20 cellular contexts compared by ENCODE assay signal in genomic region chr4:20297246-20297645, GRCh38. TPM values are rescaled to one million over a fixed set of nuclear protein-coding genes. Genes with fewer than 3 reads are reported as not detected.
DNase-seq lines count a peak whose midpoint lies in the region; ATAC-seq and TF ChIP-seq lines count a peak whose summit lies in the region.
"Had no signal": no experiment of that assay in that cellular context is flagged by ENCODE, and none has a peak within 500 bp of the region (broad histone marks: within the 10 kb centered on the region; RNA-seq: fewer than 3 reads in every experiment).

No MANE protein-coding gene starts in this region.

- no peak overlapping the region for H2BK12ac ChIP-seq in trophoblast cell (ENCODE audit: low read length)

- peaks cover 53% of the 10 kb centered on the region for H3K4me1 Mint-ChIP-seq in HFFc6 (ENCODE audit: low read depth)
- H3K4me1 Mint-ChIP-seq: CD8-positive, alpha-beta memory T cell had no signal

- no peak overlapping the region for H3K4me3 ChIP-seq in trophoblast cell (ENCODE audit: low read depth, low read length)
- H3K4me3 ChIP-seq: Peyer's patch, SJCRH30 had no signal

- H3K27ac ChIP-seq in trophoblast cell (ENCODE audit: low read depth, low read length), result no peak overlapping the region
- H3K27ac ChIP-seq: 22Rv1, C4-2B, KMS-11, Peyer's patch, SJCRH30 had no signal

- H3K18ac ChIP-seq in trophoblast cell (ENCODE audit: low read length), result no peak overlapping the region

- H3K4me2 ChIP-seq in trophoblast cell (ENCODE audit: low read length), result no peak overlapping the region
- H3K4me2 ChIP-seq: KMS-11 had no signal

- no peak for ATAC-seq in HG03432 (IDR thresholded peaks at IDR 0.05; ENCODE audit: unreplicated experiment)

- no peak overlapping the region for H2BK120ac ChIP-seq in trophoblast cell (ENCODE audit: insufficient read depth, low read length, poor library complexity)

- H2BK5ac ChIP-seq in trophoblast cell (ENCODE audit: low read depth, low read length, poor library complexity), result no peak overlapping the region

- no peaks in the 10 kb centered on the region for H3K27me3 ChIP-seq in trophoblast cell (ENCODE audit: insufficient read depth, low read length)
- H3K27me3 ChIP-seq: Peyer's patch, SJCRH30 had no signal

- H2AK5ac ChIP-seq in trophoblast cell (ENCODE audit: low read length), result no peak overlapping the region

- no peak overlapping the region for H4K12ac ChIP-seq in trophoblast cell (ENCODE audit: low read depth, low read length)

- no peaks in the 10 kb centered on the region for H3K36me3 ChIP-seq in trophoblast cell (ENCODE audit: control insufficient read depth in 1 of 2, insufficient read depth in 2 of 2, low read length in 2 of 2)
- H3K36me3 ChIP-seq: Peyer's patch, SJCRH30 had no signal

- no peak overlapping the region for H3K4ac ChIP-seq in trophoblast cell (ENCODE audit: low read depth, low read length)

- H3K79me2 ChIP-seq in trophoblast cell (ENCODE audit: control insufficient read depth, insufficient read depth, low read length, poor library complexity), result no peaks in the 10 kb centered on the region

- no peaks in the 10 kb centered on the region for H3K79me1 ChIP-seq in trophoblast cell (ENCODE audit: low read length)

- WGBS in trophoblast cell (ENCODE audit: extremely low coverage, insufficient coverage, insufficient read length), result no CpG with 5 or more reads among the region's 3 CpGs

- H3K4me3 Mint-ChIP-seq in HFFc6, result no peak overlapping the region
- H3K4me3 Mint-ChIP-seq: CD8-positive, alpha-beta memory T cell had no signal

- no peaks in the 10 kb centered on the region; the same call in 1 of the 2 replicates for H3K27me3 Mint-ChIP-seq in HFFc6 (ENCODE audit: insufficient read depth)
- H3K27me3 Mint-ChIP-seq: CD8-positive, alpha-beta memory T cell had no signal

- TF ChIP-seq CTCF in HFFc6 (IDR thresholded peaks at IDR 0.05), result no peak

- H3K9me3 ChIP-seq in trophoblast cell (ENCODE audit: insufficient read depth, low read depth, low read length), result no peaks in the 10 kb centered on the region
- H3K9me3 ChIP-seq: Peyer's patch, SJCRH30 had no signal

- H4K8ac ChIP-seq in trophoblast cell (ENCODE audit: low read depth, low read length), result no peak overlapping the region

- H3K9me3 Mint-ChIP-seq in HFFc6, result no peaks in the 10 kb centered on the region

- peak overlapping the region; percentile 54 for H3K27ac Mint-ChIP-seq in HFFc6
- H3K27ac Mint-ChIP-seq: CD8-positive, alpha-beta memory T cell had no signal

- H3K36me3 Mint-ChIP-seq in HFFc6 (ENCODE audit: low read depth), result peaks cover 21% of the 10 kb centered on the region
- H3K36me3 Mint-ChIP-seq: CD8-positive, alpha-beta memory T cell had no signal

- no peak overlapping the region for H3K9ac ChIP-seq in trophoblast cell (ENCODE audit: low read length)
- H3K9ac ChIP-seq: KMS-11 had no signal

- no peak overlapping the region for H4K91ac ChIP-seq in trophoblast cell (ENCODE audit: low read depth, low read length)

- no peaks in the 10 kb centered on the region for H3K4me1 ChIP-seq in trophoblast cell (ENCODE audit: control insufficient read depth in 1 of 2, insufficient read depth in 2 of 2, low read length in 2 of 2)
- H3K4me1 ChIP-seq: Peyer's patch, SJCRH30 had no signal

- H3K14ac ChIP-seq in trophoblast cell (ENCODE audit: low read length), result no peak overlapping the region

- DNase-seq in AG08395 (ENCODE audit: low spot score) (peak; percentile 22), HFFc6 (no peak), fibroblast of peridontal ligament (ENCODE audit: extremely low read depth) (peak; percentile 77), trophoblast cell (peak; percentile 26 to 74), HPDE6-E6E7 (ENCODE audit: extremely low spot score) (no peak), medulla oblongata (ENCODE audit: extremely low spot score) (no peak)
- DNase-seq in stimulated activated CD4-positive, alpha-beta T cell treated with anti-CD3 and anti-CD28 coated beads, Interleukin-4, amount 100 ng/mL, for 4 hours, result no peak
- DNase-seq: ACHN; CD8-positive, alpha-beta memory T cell; GDM1; NCI-H1694 treated with DMSO at 0.1 percent for 48 hours; NCI-H446; NCI-H526; Peyer's patch; SJCRH30 had no signal

- H3K23ac ChIP-seq in trophoblast cell (ENCODE audit: low read length), result no peak overlapping the region

- H2AFZ ChIP-seq in trophoblast cell (ENCODE audit: insufficient read depth, low read length, poor library complexity), result no peak overlapping the region

RNA-seq across cellular contexts. Expression of gene SLIT2, which starts 45.5 kb away (rescaled TPM):
- total RNA-seq in HFFc6 (2021; fragmentation: NEBNext Ultra II Directional; extraction: Animal tissue kit (Norgen Biotek cat#: 25700)), result 100 to 1,000 TPM; 108 to 144 (median 131) TPM
- 3.8 and 4.2 TPM in 2 replicates for polyA plus RNA-seq in trophoblast cell (2013)
- total RNA-seq: CD8-positive, alpha-beta memory T cell; OCI-LY7 had no signal
- polyA plus RNA-seq: CD8-positive, alpha-beta memory T cell had no signal

Comparison
In these comparisons a context has a peak if more than half of its experiments do, and no peak if none do; other contexts are left out.
1. DNase-seq: peak in AG08395 (single experiment), fibroblast of peridontal ligament (single experiment) and trophoblast cell (2 of 2); none in HFFc6 (single experiment), HPDE6-E6E7 (single experiment), medulla oblongata (single experiment) and stimulated activated CD4-positive, alpha-beta T cell treated with anti-CD3 and anti-CD28 coated beads, Interleukin-4, amount 100 ng/mL, for 4 hours (0 of 2).